ENCODE assay signal across 21 cellular contexts in the genomic region with DNA sequence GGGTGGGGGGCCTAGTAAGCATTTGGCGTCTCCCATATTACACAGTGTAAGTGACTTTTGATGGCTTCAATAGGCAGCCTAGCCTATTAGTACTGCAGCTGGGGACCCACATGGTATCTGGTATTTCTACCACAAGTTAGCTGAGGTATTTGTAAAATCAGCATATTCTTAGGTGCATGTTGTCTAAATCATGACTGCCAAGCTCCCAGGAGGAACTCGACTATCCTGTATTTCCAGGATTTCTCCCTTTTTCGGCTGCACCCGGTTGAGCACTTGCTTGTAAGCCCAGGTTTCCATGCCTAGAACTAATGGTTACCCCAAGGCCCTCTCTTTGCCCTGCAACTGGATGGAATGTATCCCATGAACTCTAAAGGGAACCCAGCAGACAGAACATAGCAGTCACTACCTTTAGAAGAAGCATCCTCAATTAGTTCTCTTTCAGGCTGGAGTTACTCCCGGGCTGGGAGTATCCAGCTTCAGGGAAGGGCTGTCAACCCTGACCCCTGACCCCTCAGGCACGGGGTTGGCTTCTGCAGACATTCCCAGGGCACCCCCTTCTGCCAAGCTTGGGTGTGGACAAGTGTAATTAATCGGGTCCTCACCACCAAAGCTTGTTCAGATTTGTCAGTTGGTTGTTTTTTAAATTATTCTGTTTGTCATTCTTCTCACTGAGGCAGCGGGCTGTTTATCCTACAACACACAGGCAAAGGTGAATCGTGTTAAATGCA.
DNase-seq lines count a peak whose midpoint lies in the region; ATAC-seq, FAIRE-seq and TF ChIP-seq lines count a peak whose summit lies in the region.
"Had no signal": no experiment of that assay in that cellular context is flagged by ENCODE, and none has a peak within 500 bp of the region (broad histone marks: within the 10 kb centered on the region; RNA-seq: fewer than 3 reads in every experiment).

No MANE protein-coding gene starts in this region.

- TF ChIP-seq RAD21 in HepG2 (CRISPR knock-in tag; IDR thresholded peaks at IDR 0.05) = no peak

- no peak overlapping the region for H3K9ac ChIP-seq in HepG2 (ENCODE audit: insufficient read depth, low read depth, low read length)
- H3K9ac ChIP-seq: BLaER1 had no signal

- no peak overlapping the region for H2AFZ ChIP-seq in HepG2 (ENCODE audit: low read length)

- DNase-seq in HepG2 (ENCODE audit: low spot score) (no peak), right lobe of liver (no peak), epithelial cell of prostate (ENCODE audit: low read depth, low spot score) (no peak), nephron progenitor cell (peak; percentile 57), GM20000 (ENCODE audit: low spot score) (no peak), OCI-M2 (lab: John Stamatoyannopoulos, UW; ENCODE audit: unreplicated experiment) (no peak)
- DNase-seq in CD8-positive, alpha-beta T cell = no peak
- DNase-seq: 8988T; activated CD4-positive, alpha-beta T cell treated with anti-CD3 and anti-CD28 coated beads, Interleukin-2, amount 10 ng/mL, durations not matched to agents 7 days and 5 days; activated CD8-positive, alpha-beta memory T cell treated with anti-CD3 and anti-CD28 coated beads, Interleukin-2, amount 50 U/mL, for 48 hours; activated gamma-delta T cell treated with Interleukin-2 at 50 U/mL for 16 hours; amniotic stem cell; effector memory CD8-positive, alpha-beta T cell; GDM1; left colon; NCI-H774; pancreas had no signal

- H3K36me3 ChIP-seq in HepG2 (replicated peaks in 1 of 2; ENCODE audit: control insufficient read depth in 1 of 2, insufficient read depth in 2 of 2, low read length in 2 of 2) = no peaks in the 10 kb centered on the region
- H3K36me3 ChIP-seq in right lobe of liver = no peaks in the 10 kb centered on the region
- no peaks in the 10 kb centered on the region for H3K36me3 ChIP-seq in CD8-positive, alpha-beta T cell (ENCODE audit: insufficient read depth, low read length)
- H3K36me3 ChIP-seq: BLaER1, pancreas had no signal

- no TSS peak for BruUV-seq in HepG2 (replicated peaks; lab: Mats Ljungman, UMichigan)

- in situ Hi-C loops in HepG2 (cut with HindIII; ENCODE audit: extremely low pct_ligation_motif_present, low pct_unique_long_range_greater_than_20kb) = no loop called here

- H3K4me1 ChIP-seq in HepG2 (ENCODE audit: insufficient read depth, low read length) (peaks cover 15% of the 10 kb centered on the region), right lobe of liver (no peaks in the 10 kb centered on the region)
- H3K4me1 ChIP-seq in CD8-positive, alpha-beta T cell (ENCODE audit: insufficient read depth, low read length) = no peaks in the 10 kb centered on the region
- H3K4me1 ChIP-seq: pancreas had no signal

- TF ChIP-seq POLR2A in HepG2 (IDR thresholded peaks at IDR 0.05; ENCODE audit: insufficient read depth in 1 of 2, low read depth in 2 of 2, low read length in 2 of 2) (no peak), right lobe of liver (IDR thresholded peaks at IDR 0.05) (no peak)

- intact Hi-C loops in HepG2 (cut with micrococcal nuclease; ENCODE audit: unreplicated experiment) (no loop called here), right lobe of liver (cut with DNase I) (no loop called here)
- intact Hi-C loops in CD8-positive, alpha-beta T cell (cut with DNase I, micrococcal nuclease) = no loop called here

- H3K79me2 ChIP-seq in HepG2 (ENCODE audit: insufficient read depth, low read length) = no peaks in the 10 kb centered on the region

- peaks cover 39% of the 10 kb centered on the region for H3K4me1 Mint-ChIP-seq in nephron progenitor cell
- no peaks in the 10 kb centered on the region for H3K4me1 Mint-ChIP-seq in CD8-positive, alpha-beta T cell (ENCODE audit: low read depth)
- H3K4me1 Mint-ChIP-seq: activated CD4-positive, alpha-beta T cell treated with anti-CD3 and anti-CD28 coated beads, Interleukin-2, amount 10 ng/mL, durations not matched to agents 7 days and 5 days had no signal

- WGBS in HepG2 (ENCODE audit: low lambda C conversion rate) = 56% methylated on average over 9 of the region's 9 CpGs
- WGBS in right lobe of liver (ENCODE audit: insufficient coverage, low coverage, low lambda C conversion rate, missing lambda C conversion rate) = 65% methylated on average over 9 of the region's 9 CpGs

- H3K4me3 Mint-ChIP-seq in nephron progenitor cell = peak overlapping the region; percentile 39
- H3K4me3 Mint-ChIP-seq in CD8-positive, alpha-beta T cell = no peak overlapping the region
- H3K4me3 Mint-ChIP-seq: activated CD4-positive, alpha-beta T cell treated with anti-CD3 and anti-CD28 coated beads, Interleukin-2, amount 10 ng/mL, durations not matched to agents 7 days and 5 days; effector memory CD8-positive, alpha-beta T cell had no signal

- no peaks in the 10 kb centered on the region for H3K36me3 Mint-ChIP-seq in nephron progenitor cell (ENCODE audit: low read depth)
- H3K36me3 Mint-ChIP-seq in CD8-positive, alpha-beta T cell = no peaks in the 10 kb centered on the region

- H3K9me3 Mint-ChIP-seq in nephron progenitor cell = no peaks in the 10 kb centered on the region
- no peaks in the 10 kb centered on the region for H3K9me3 Mint-ChIP-seq in CD8-positive, alpha-beta T cell
- H3K9me3 Mint-ChIP-seq: activated CD4-positive, alpha-beta T cell treated with anti-CD3 and anti-CD28 coated beads, Interleukin-2, amount 10 ng/mL, durations not matched to agents 7 days and 5 days; effector memory CD8-positive, alpha-beta T cell had no signal

- H3K27ac Mint-ChIP-seq in nephron progenitor cell = peak overlapping the region; percentile 99
- H3K27ac Mint-ChIP-seq in CD8-positive, alpha-beta T cell = no peak overlapping the region
- H3K27ac Mint-ChIP-seq: activated CD4-positive, alpha-beta T cell treated with anti-CD3 and anti-CD28 coated beads, Interleukin-2, amount 10 ng/mL, durations not matched to agents 7 days and 5 days; effector memory CD8-positive, alpha-beta T cell had no signal

- H3K27me3 ChIP-seq in HepG2 (ENCODE audit: control insufficient read depth in 1 of 2, insufficient read depth in 2 of 2, low read length in 2 of 2) = peaks cover 0 to 4% of the 10 kb centered on the region in 2 experiments; a peak in 1 of 5 replicates
- no peaks in the 10 kb centered on the region for H3K27me3 ChIP-seq in right lobe of liver
- H3K27me3 ChIP-seq in CD8-positive, alpha-beta T cell (ENCODE audit: insufficient read depth, low read length) = no peaks in the 10 kb centered on the region
- H3K27me3 ChIP-seq: BLaER1, pancreas had no signal

- H3K4me3 ChIP-seq in HepG2 (replicated peaks in 1 of 3; ENCODE audit: insufficient read depth in 1 of 3, low read depth in 2 of 3, low read length in 3 of 3) (no peak overlapping the region), right lobe of liver (no peak overlapping the region)
- no peak overlapping the region for H3K4me3 ChIP-seq in CD8-positive, alpha-beta T cell (ENCODE audit: low read depth, low read length)
- H3K4me3 ChIP-seq: BLaER1, GM12878, pancreas had no signal

- no peaks in the 10 kb centered on the region for H3K9me3 ChIP-seq in HepG2 (ENCODE audit: low read length)
- H3K9me3 ChIP-seq in right lobe of liver = no peaks in the 10 kb centered on the region
- H3K9me3 ChIP-seq in CD8-positive, alpha-beta T cell (ENCODE audit: low read length) = no peaks in the 10 kb centered on the region
- H3K9me3 ChIP-seq: BLaER1, pancreas had no signal

- TF ChIP-seq EP300 in HepG2 (IDR thresholded peaks at IDR 0.05; ENCODE audit: low read depth in 2 of 2, low read length in 2 of 2) = no peak
- no peak for TF ChIP-seq EP300 in HepG2 (CRISPR knock-in tag; IDR thresholded peaks at IDR 0.05; ENCODE audit: borderline replicate concordance)

- no peaks in the 10 kb centered on the region for H4K20me1 ChIP-seq in HepG2 (ENCODE audit: insufficient read depth, low read length)
- H4K20me1 ChIP-seq: BLaER1 had no signal

- FAIRE-seq in HepG2 (lab: Jason Lieb, UNC) = no peak
- FAIRE-seq: GM12878, pancreas had no signal

- H3K27ac ChIP-seq in HepG2 (ENCODE audit: extremely low read length, insufficient read depth, low read length) (no peak overlapping the region), right lobe of liver (no peak overlapping the region), epithelial cell of prostate (peak overlapping the region; percentile 64)
- no peak overlapping the region for H3K27ac ChIP-seq in CD8-positive, alpha-beta T cell (ENCODE audit: low read depth, low read length)
- H3K27ac ChIP-seq: BLaER1, pancreas had no signal

- POLR2A ChIA-PET in HepG2 (lab: Yijun Ruan, JAX) = no interaction called here
- POLR2A ChIA-PET in CD8-positive, alpha-beta T cell (lab: Charles Lee) = no interaction called here

- peak; percentile 49; the same call in 2 of the 3 replicates for ATAC-seq in HepG2
- ATAC-seq in right lobe of liver = no peak
- no peak for ATAC-seq in CD8-positive, alpha-beta T cell
- ATAC-seq in GM21381 (IDR thresholded peaks at IDR 0.05; ENCODE audit: unreplicated experiment) = no peak
- ATAC-seq: effector memory CD8-positive, alpha-beta T cell; GM12878; left colon; Panc1 had no signal

- TF ChIP-seq CTCF in HepG2 (CRISPR knock-in tag; IDR thresholded peaks at IDR 0.05) (peak; percentile 42), right lobe of liver (IDR thresholded peaks at IDR 0.05) (no peak), nephron progenitor cell (IDR thresholded peaks at IDR 0.05) (no peak), GM20000 (IDR thresholded peaks at IDR 0.05; ENCODE audit: extremely low read depth, missing control alignments) (no peak)
- TF ChIP-seq CTCF in CD8-positive, alpha-beta T cell (IDR thresholded peaks at IDR 0.05) = no peak

- CTCF ChIA-PET in HepG2 (lab: Yijun Ruan, JAX; ENCODE audit: low intra/inter-chr PET ratio, low total read pairs) = no interaction called here
- CTCF ChIA-PET in CD8-positive, alpha-beta T cell (lab: Charles Lee) = no interaction called here

- H3K4me2 ChIP-seq in HepG2 (ENCODE audit: low read depth, low read length) = peak overlapping the region; percentile 28; the same call in 1 of the 2 replicates
- H3K4me2 ChIP-seq: BLaER1 had no signal

- H3K27me3 Mint-ChIP-seq in nephron progenitor cell (ENCODE audit: low read depth, poor library complexity) = peaks cover 3% of the 10 kb centered on the region
- H3K27me3 Mint-ChIP-seq in CD8-positive, alpha-beta T cell (ENCODE audit: low read depth) = no peaks in the 10 kb centered on the region
- H3K27me3 Mint-ChIP-seq: activated CD4-positive, alpha-beta T cell treated with anti-CD3 and anti-CD28 coated beads, Interleukin-2, amount 10 ng/mL, durations not matched to agents 7 days and 5 days had no signal

TF ChIP-seq in HepG2, 621 proteins besides CTCF, POLR2A, EP300 and RAD21 (continues in another document):
- TF ChIP-seq GZF1 (CRISPR knock-in tag; IDR thresholded peaks at IDR 0.05) (no peak), ZNF552 (CRISPR knock-in tag; IDR thresholded peaks at IDR 0.05; ENCODE audit: borderline replicate concordance) (no peak), ZNF558 (CRISPR knock-in tag; IDR thresholded peaks at IDR 0.05; ENCODE audit: borderline replicate concordance) (no peak), NR2F1 (CRISPR knock-in tag; IDR thresholded peaks at IDR 0.05) (peak in 1 of 2 experiments; percentile 53; a peak in 1 of 4 replicates), NR2F6 (IDR thresholded peaks at IDR 0.05) (peak; percentile 85), NR2F6 (CRISPR knock-in tag; IDR thresholded peaks at IDR 0.05) (peak; percentile 79), MAFF (IDR thresholded peaks at IDR 0.05; ENCODE audit: low read depth, low read length) (peak; percentile 48; the same call in 1 of the 2 replicates), MAFK (conservative IDR thresholded peaks at IDR 0.05 in 1 of 2, IDR thresholded peaks at IDR 0.05 in 1 of 2; ENCODE audit: low read length in 2 of 2) (peak; percentile 39 to 75)
